20 cellular contexts compared by ENCODE assay signal in genomic region chr5:134794136-134794535, GRCh38. TPM values are rescaled to one million over a fixed set of nuclear protein-coding genes. Genes with fewer than 3 reads are reported as not detected.
DNase-seq lines count a peak whose midpoint lies in the region; ATAC-seq and TF ChIP-seq lines count a peak whose summit lies in the region.
"Had no signal": no experiment of that assay in that cellular context is flagged by ENCODE, and none has a peak within 500 bp of the region (broad histone marks: within the 10 kb centered on the region; RNA-seq: fewer than 3 reads in every experiment).

No MANE protein-coding gene starts in this region.

- peak overlapping the region; percentile 49 for H3K27ac ChIP-seq in epithelial cell of prostate
- H3K27ac ChIP-seq: brain microvascular endothelial cell, heart right ventricle, KMS-11, neutrophil had no signal

- peak overlapping the region; percentile 33 for H3K27ac Mint-ChIP-seq in activated T-cell treated with anti-CD3 and anti-CD28 coated beads, Interleukin-2, amount 50 U/mL, for 24 hours
- H3K27ac Mint-ChIP-seq in progenitor cell of endocrine pancreas: peak overlapping the region; percentile 56
- H3K27ac Mint-ChIP-seq: activated naive CD4-positive, alpha-beta T cell treated with anti-CD3 and anti-CD28 coated beads for 36 hours; CD4-positive, alpha-beta T cell had no signal

- H3K4me1 Mint-ChIP-seq in activated T-cell treated with anti-CD3 and anti-CD28 coated beads, Interleukin-2, amount 50 U/mL, for 24 hours (ENCODE audit: low read depth): peaks cover 4% of the 10 kb centered on the region
- H3K4me1 Mint-ChIP-seq in activated T-cell treated with anti-CD3 and anti-CD28 coated beads, Interleukin-2, amount 50 U/mL, for 4 hours (ENCODE audit: low read depth): no peaks in the 10 kb centered on the region
- no peaks in the 10 kb centered on the region for H3K4me1 Mint-ChIP-seq in progenitor cell of endocrine pancreas (ENCODE audit: low read depth)

- DNase-seq in activated T-cell treated with anti-CD3 and anti-CD28 coated beads, Interleukin-2, amount 50 U/mL, for 24 hours: no peak
- no peak for DNase-seq in activated T-cell treated with anti-CD3 and anti-CD28 coated beads, Interleukin-2, amount 50 U/mL, for 4 hours
- DNase-seq in NCI-H146 treated with DMSO at 0.1 percent for 48 hours (lab: John Stamatoyannopoulos, UW; ENCODE audit: unreplicated experiment): peak; percentile 58
- peak; percentile 3 for DNase-seq in epithelial cell of prostate (ENCODE audit: low read depth, low spot score)
- DNase-seq in progenitor cell of endocrine pancreas (ENCODE audit: low spot score, unreplicated experiment): no peak
- DNase-seq in pons (ENCODE audit: low spot score): no peak
- no peak for DNase-seq in T-helper 2 cell
- no peak for DNase-seq in NCI-H524 treated with DMSO at 0.1 percent for 48 hours (lab: John Stamatoyannopoulos, UW)
- DNase-seq: activated naive CD4-positive, alpha-beta T cell treated with anti-CD3 and anti-CD28 coated beads for 36 hours; brain microvascular endothelial cell; CD4-positive, alpha-beta T cell; DND-41; heart right ventricle; mucosa of descending colon; NCI-H1092 treated with DMSO at 0.1 percent for 48 hours; NCI-H2227 treated with DMSO at 0.1 percent for 48 hours; right cardiac atrium; SIG-M5 had no signal

- no peak for TF ChIP-seq CTCF in progenitor cell of endocrine pancreas (IDR thresholded peaks at IDR 0.05; ENCODE audit: unreplicated experiment)

- H3K36me3 Mint-ChIP-seq in activated T-cell treated with anti-CD3 and anti-CD28 coated beads, Interleukin-2, amount 50 U/mL, for 24 hours (ENCODE audit: low read depth): peaks cover 93% of the 10 kb centered on the region
- H3K36me3 Mint-ChIP-seq in activated T-cell treated with anti-CD3 and anti-CD28 coated beads, Interleukin-2, amount 50 U/mL, for 4 hours (ENCODE audit: insufficient read depth): peaks cover 56% of the 10 kb centered on the region
- H3K36me3 Mint-ChIP-seq in progenitor cell of endocrine pancreas (ENCODE audit: insufficient read depth): peaks cover 30% of the 10 kb centered on the region

- ATAC-seq in activated T-cell treated with anti-CD3 and anti-CD28 coated beads, Interleukin-2, amount 50 U/mL, for 4 hours: no peak
- ATAC-seq: heart right ventricle, mucosa of descending colon, right cardiac atrium had no signal

- no peaks in the 10 kb centered on the region for H3K9me3 Mint-ChIP-seq in activated T-cell treated with anti-CD3 and anti-CD28 coated beads, Interleukin-2, amount 50 U/mL, for 24 hours
- H3K9me3 Mint-ChIP-seq in activated T-cell treated with anti-CD3 and anti-CD28 coated beads, Interleukin-2, amount 50 U/mL, for 4 hours: no peaks in the 10 kb centered on the region
- no peaks in the 10 kb centered on the region for H3K9me3 Mint-ChIP-seq in progenitor cell of endocrine pancreas (ENCODE audit: low read depth)
- H3K9me3 Mint-ChIP-seq: activated naive CD4-positive, alpha-beta T cell treated with anti-CD3 and anti-CD28 coated beads for 36 hours; CD4-positive, alpha-beta T cell had no signal

- H3K4me3 Mint-ChIP-seq in activated T-cell treated with anti-CD3 and anti-CD28 coated beads, Interleukin-2, amount 50 U/mL, for 24 hours: no peak overlapping the region
- H3K4me3 Mint-ChIP-seq in activated T-cell treated with anti-CD3 and anti-CD28 coated beads, Interleukin-2, amount 50 U/mL, for 4 hours: no peak overlapping the region
- no peak overlapping the region for H3K4me3 Mint-ChIP-seq in progenitor cell of endocrine pancreas (ENCODE audit: low read depth)
- H3K4me3 Mint-ChIP-seq: activated naive CD4-positive, alpha-beta T cell treated with anti-CD3 and anti-CD28 coated beads for 36 hours; CD4-positive, alpha-beta T cell had no signal

- no peaks in the 10 kb centered on the region for H3K27me3 Mint-ChIP-seq in activated T-cell treated with anti-CD3 and anti-CD28 coated beads, Interleukin-2, amount 50 U/mL, for 24 hours
- no peaks in the 10 kb centered on the region for H3K27me3 Mint-ChIP-seq in activated T-cell treated with anti-CD3 and anti-CD28 coated beads, Interleukin-2, amount 50 U/mL, for 4 hours (ENCODE audit: low read depth)
- H3K27me3 Mint-ChIP-seq in progenitor cell of endocrine pancreas: no peaks in the 10 kb centered on the region
- H3K27me3 Mint-ChIP-seq: CD4-positive, alpha-beta T cell had no signal

RNA-seq across cellular contexts. Expression of gene DDX46, which starts 35.6 kb away (rescaled TPM):
- 10 to 100 TPM; 70.9 to 80.8 (median 72.2) TPM for total RNA-seq in activated T-cell treated with anti-CD3 and anti-CD28 coated beads, Interleukin-2, amount 50 U/mL, for 4 hours
- total RNA-seq in progenitor cell of endocrine pancreas: 72.3 and 73.2 TPM in 2 replicates

RNA-seq across cellular contexts. Expression of gene C5orf24, which starts 51.6 kb away (rescaled TPM):
- total RNA-seq in activated T-cell treated with anti-CD3 and anti-CD28 coated beads, Interleukin-2, amount 50 U/mL, for 4 hours: 10 to 100 TPM; 19.2 to 25.4 (median 23.7) TPM
- total RNA-seq in progenitor cell of endocrine pancreas: 59.2 and 62.2 TPM in 2 replicates

RNA-seq across cellular contexts. Expression of gene CAMLG, which starts 55.8 kb away (rescaled TPM):
- 10 to 100 TPM; 21.7 to 24.5 (median 23.1) TPM for total RNA-seq in activated T-cell treated with anti-CD3 and anti-CD28 coated beads, Interleukin-2, amount 50 U/mL, for 4 hours
- 40.8 and 45.3 TPM in 2 replicates for total RNA-seq in progenitor cell of endocrine pancreas

Comparison
In these comparisons a context has a peak if more than half of its experiments do, and no peak if none do; other contexts are left out.
1. DNase-seq: peak in NCI-H146 treated with DMSO at 0.1 percent for 48 hours (single experiment) and epithelial cell of prostate (single experiment); none in activated T-cell treated with anti-CD3 and anti-CD28 coated beads, Interleukin-2, amount 50 U/mL, for 24 hours (single experiment), activated T-cell treated with anti-CD3 and anti-CD28 coated beads, Interleukin-2, amount 50 U/mL, for 4 hours (single experiment), progenitor cell of endocrine pancreas (single experiment), pons (single experiment), T-helper 2 cell (0 of 5) and NCI-H524 treated with DMSO at 0.1 percent for 48 hours (single experiment).